ENCODE assay signal across 36 cellular contexts in the genomic region with DNA sequence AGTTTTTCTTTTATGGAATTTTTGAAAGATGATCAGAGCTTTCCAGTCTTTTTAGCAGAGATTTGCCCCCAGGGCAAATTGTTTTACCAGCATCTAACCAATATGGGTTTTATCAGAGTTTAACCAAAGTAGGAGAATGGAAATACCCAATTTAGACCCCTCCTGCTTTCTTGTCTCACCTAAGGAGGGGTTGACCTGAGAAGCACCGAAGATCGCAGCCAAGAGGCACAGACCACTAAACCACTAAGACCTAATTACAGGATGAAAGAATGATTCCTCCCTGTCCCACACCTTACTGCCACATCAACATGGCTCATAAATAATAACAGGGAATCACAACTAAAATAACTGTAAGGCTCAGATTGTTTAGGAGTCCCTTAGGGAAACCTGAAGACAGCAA.
DNase-seq lines count a peak whose midpoint lies in the region; ATAC-seq, FAIRE-seq and TF ChIP-seq lines count a peak whose summit lies in the region.
"Had no signal": no experiment of that assay in that cellular context is flagged by ENCODE, and none has a peak within 500 bp of the region (broad histone marks: within the 10 kb centered on the region; RNA-seq: fewer than 3 reads in every experiment).

No MANE protein-coding gene starts in this region.

- H3K27me3 Mint-ChIP-seq in GM23338 (ENCODE audit: insufficient read depth, low read depth, poor library complexity): peaks cover 2% of the 10 kb centered on the region
- no peaks in the 10 kb centered on the region for H3K27me3 Mint-ChIP-seq in astrocyte (ENCODE audit: low read depth, unreplicated experiment)
- no peaks in the 10 kb centered on the region for H3K27me3 Mint-ChIP-seq in central memory CD8-positive, alpha-beta T cell
- H3K27me3 Mint-ChIP-seq in effector memory CD8-positive, alpha-beta T cell: no peaks in the 10 kb centered on the region
- H3K27me3 Mint-ChIP-seq in activated naive CD8-positive, alpha-beta T cell treated with anti-CD3 and anti-CD28 coated beads, Interleukin-2, amount 50 U/mL, for 24 hours: no peaks in the 10 kb centered on the region
- H3K27me3 Mint-ChIP-seq: B cell; CD4-positive, alpha-beta memory T cell; CD4-positive, alpha-beta T cell; CD4-positive, CD25-positive, alpha-beta regulatory T cell; CD8-positive, alpha-beta memory T cell had no signal

- H3K4me3 Mint-ChIP-seq in GM23338: no peak overlapping the region
- H3K4me3 Mint-ChIP-seq in astrocyte (ENCODE audit: unreplicated experiment): no peak overlapping the region
- H3K4me3 Mint-ChIP-seq in central memory CD8-positive, alpha-beta T cell: no peak overlapping the region
- no peak overlapping the region for H3K4me3 Mint-ChIP-seq in effector memory CD8-positive, alpha-beta T cell
- H3K4me3 Mint-ChIP-seq in activated naive CD8-positive, alpha-beta T cell treated with anti-CD3 and anti-CD28 coated beads, Interleukin-2, amount 50 U/mL, for 24 hours: no peak overlapping the region
- H3K4me3 Mint-ChIP-seq: B cell; CD14-positive monocyte; CD4-positive, alpha-beta memory T cell; CD4-positive, alpha-beta T cell; CD4-positive, CD25-positive, alpha-beta regulatory T cell; CD8-positive, alpha-beta T cell had no signal

- DNase-seq in GM23338 (ENCODE audit: low spot score) (no peak), astrocyte (ENCODE audit: low read depth) (no peak), DMS 273 (lab: John Stamatoyannopoulos, UW; ENCODE audit: unreplicated experiment) (no peak)
- DNase-seq in central memory CD8-positive, alpha-beta T cell (ENCODE audit: low spot score in 2 of 2): no peak
- no peak for DNase-seq in effector memory CD8-positive, alpha-beta T cell
- DNase-seq in activated naive CD8-positive, alpha-beta T cell treated with anti-CD3 and anti-CD28 coated beads, Interleukin-2, amount 50 U/mL, for 24 hours: no peak
- DNase-seq: 8988T; ACHN; AML-193; BE2C; C1 segment of cervical spinal cord; Caco-2; Calu3; CD4-positive, alpha-beta memory T cell; CD4-positive, alpha-beta T cell; CD4-positive, CD25-positive, alpha-beta regulatory T cell; CD8-positive, alpha-beta memory T cell; CD8-positive, alpha-beta T cell; COR-L47; DMS 273 treated with DMSO at 0.1 percent for 48 hours; DMS153; DMS53; DMS79; DMS79 treated with DMSO at 0.1 percent for 48 hours; DND-41; EL had no signal

- H3K79me2 ChIP-seq in GM23338 (replicated peaks; ENCODE audit: insufficient read depth) (no peaks in the 10 kb centered on the region), astrocyte (ENCODE audit: insufficient read depth, low read length) (no peaks in the 10 kb centered on the region)

- H3K36me3 ChIP-seq in GM23338 (ENCODE audit: insufficient read depth): no peaks in the 10 kb centered on the region; the same call in 1 of the 2 replicates
- H3K36me3 ChIP-seq in astrocyte (ENCODE audit: insufficient read depth, low read length): no peaks in the 10 kb centered on the region

- peaks cover 22% of the 10 kb centered on the region for H3K4me1 Mint-ChIP-seq in GM23338
- no peaks in the 10 kb centered on the region for H3K4me1 Mint-ChIP-seq in astrocyte (ENCODE audit: low read depth, unreplicated experiment)
- H3K4me1 Mint-ChIP-seq in central memory CD8-positive, alpha-beta T cell: peaks cover 10% of the 10 kb centered on the region
- peaks cover 2 to 9% of the 10 kb centered on the region in 2 donors for H3K4me1 Mint-ChIP-seq in effector memory CD8-positive, alpha-beta T cell (ENCODE audit: low read depth in 2 of 2)
- no peaks in the 10 kb centered on the region for H3K4me1 Mint-ChIP-seq in activated naive CD8-positive, alpha-beta T cell treated with anti-CD3 and anti-CD28 coated beads, Interleukin-2, amount 50 U/mL, for 24 hours
- H3K4me1 Mint-ChIP-seq: B cell, CD14-positive monocyte had no signal

- peak overlapping the region; percentile 81 for H3K27ac Mint-ChIP-seq in GM23338
- no peak overlapping the region for H3K27ac Mint-ChIP-seq in astrocyte (ENCODE audit: unreplicated experiment)
- peak overlapping the region; percentile 20 for H3K27ac Mint-ChIP-seq in central memory CD8-positive, alpha-beta T cell (ENCODE audit: low read depth)
- H3K27ac Mint-ChIP-seq in effector memory CD8-positive, alpha-beta T cell: no peak overlapping the region
- no peak overlapping the region for H3K27ac Mint-ChIP-seq in activated naive CD8-positive, alpha-beta T cell treated with anti-CD3 and anti-CD28 coated beads, Interleukin-2, amount 50 U/mL, for 24 hours
- H3K27ac Mint-ChIP-seq: B cell; CD4-positive, alpha-beta T cell had no signal

- H3K4me2 ChIP-seq in GM23338 (no peak overlapping the region), astrocyte (ENCODE audit: low read length) (no peak overlapping the region)
- H3K4me2 ChIP-seq: A549; BLaER1; BLaER1 treated with 17β-estradiol and CSF1 and Interleukin-3, amounts not matched to agents 10 nM and 100 nM had no signal

- no peaks in the 10 kb centered on the region for H3K9me3 ChIP-seq in astrocyte (ENCODE audit: insufficient read depth, low read depth, low read length)
- H3K9me3 ChIP-seq: A549, BE2C, Caco-2 had no signal

- H3K9ac ChIP-seq in astrocyte (ENCODE audit: low read length): no peak overlapping the region
- H3K9ac ChIP-seq: BLaER1; BLaER1 treated with 17β-estradiol and CSF1 and Interleukin-3, amounts not matched to agents 10 nM and 100 nM had no signal

- no peaks in the 10 kb centered on the region for H4K20me1 ChIP-seq in GM23338 (replicated peaks; ENCODE audit: insufficient read depth)
- H4K20me1 ChIP-seq in astrocyte (ENCODE audit: insufficient read depth, low read length): no peaks in the 10 kb centered on the region
- H4K20me1 ChIP-seq: BLaER1; BLaER1 treated with 17β-estradiol and CSF1 and Interleukin-3, amounts not matched to agents 10 nM and 100 nM had no signal

- no peaks in the 10 kb centered on the region for H3F3A ChIP-seq in GM23338 (replicated peaks; ENCODE audit: low read depth)

- peak; percentile 32 for FAIRE-seq in astrocyte (lab: Jason Lieb, UNC)
- FAIRE-seq: A549, D721Med had no signal

- no peak overlapping the region for H3K27ac ChIP-seq in GM23338 (ENCODE audit: low read depth)
- no peak overlapping the region for H3K27ac ChIP-seq in astrocyte (ENCODE audit: low read depth, low read length)
- H3K27ac ChIP-seq: 22Rv1; A549; BLaER1; BLaER1 treated with 17β-estradiol and CSF1 and Interleukin-3, amounts not matched to agents 10 nM and 100 nM; C4-2B had no signal

- ATAC-seq in GM23338: no peak
- no peak for ATAC-seq in central memory CD8-positive, alpha-beta T cell (replicated peaks; ENCODE audit: extremely low read depth, poor library complexity, severe bottlenecking)
- ATAC-seq in effector memory CD8-positive, alpha-beta T cell (replicated peaks): peak; percentile 66
- ATAC-seq in activated naive CD8-positive, alpha-beta T cell treated with anti-CD3 and anti-CD28 coated beads, Interleukin-2, amount 50 U/mL, for 24 hours: no peak
- ATAC-seq in GM18520 (IDR thresholded peaks at IDR 0.05; ENCODE audit: unreplicated experiment): no peak
- no peak for ATAC-seq in HG03045 (IDR thresholded peaks at IDR 0.05; ENCODE audit: unreplicated experiment)
- ATAC-seq: A549; CD8-positive, alpha-beta T cell had no signal

- TF ChIP-seq CTCF in GM23338 (conservative IDR thresholded peaks at IDR 0.05; ENCODE audit: low read depth in 2 of 2) (no peak), astrocyte (IDR thresholded peaks at IDR 0.05; ENCODE audit: insufficient read depth, low read depth, low read length) (no peak)

- no peaks in the 10 kb centered on the region for H3K27me3 ChIP-seq in GM23338 (ENCODE audit: insufficient read depth)
- H3K27me3 ChIP-seq in astrocyte (ENCODE audit: insufficient read depth, low read length): no peaks in the 10 kb centered on the region
- H3K27me3 ChIP-seq: BE2C; BLaER1; BLaER1 treated with 17β-estradiol and CSF1 and Interleukin-3, amounts not matched to agents 10 nM and 100 nM had no signal

- peaks cover 43% of the 10 kb centered on the region for H3K36me3 Mint-ChIP-seq in GM23338 (ENCODE audit: low read depth)
- peaks cover 34% of the 10 kb centered on the region for H3K36me3 Mint-ChIP-seq in astrocyte (ENCODE audit: low read depth, unreplicated experiment)
- H3K36me3 Mint-ChIP-seq in central memory CD8-positive, alpha-beta T cell (ENCODE audit: insufficient read depth): peaks cover 9% of the 10 kb centered on the region
- peaks cover 9% of the 10 kb centered on the region for H3K36me3 Mint-ChIP-seq in effector memory CD8-positive, alpha-beta T cell (ENCODE audit: insufficient read depth)
- H3K36me3 Mint-ChIP-seq in activated naive CD8-positive, alpha-beta T cell treated with anti-CD3 and anti-CD28 coated beads, Interleukin-2, amount 50 U/mL, for 24 hours (ENCODE audit: low read depth): peaks cover 56% of the 10 kb centered on the region

- no peaks in the 10 kb centered on the region for H3K9me2 ChIP-seq in GM23338 (ENCODE audit: insufficient read depth)

- H3K9me3 Mint-ChIP-seq in GM23338 (no peaks in the 10 kb centered on the region), astrocyte (ENCODE audit: unreplicated experiment) (no peaks in the 10 kb centered on the region)
- H3K9me3 Mint-ChIP-seq in central memory CD8-positive, alpha-beta T cell: no peaks in the 10 kb centered on the region
- peaks cover 0 to 3% of the 10 kb centered on the region in 2 donors for H3K9me3 Mint-ChIP-seq in effector memory CD8-positive, alpha-beta T cell
- H3K9me3 Mint-ChIP-seq in activated naive CD8-positive, alpha-beta T cell treated with anti-CD3 and anti-CD28 coated beads, Interleukin-2, amount 50 U/mL, for 24 hours: peaks cover 15% of the 10 kb centered on the region

- no peak overlapping the region for H3K4me3 ChIP-seq in GM23338
- H3K4me3 ChIP-seq in astrocyte (ENCODE audit: insufficient read depth, low read depth, low read length): no peak overlapping the region
- H3K4me3 ChIP-seq: A549; BLaER1; BLaER1 treated with 17β-estradiol and CSF1 and Interleukin-3, amounts not matched to agents 10 nM and 100 nM had no signal

- H3K4me1 ChIP-seq in GM23338 (ENCODE audit: insufficient read depth): peaks cover 28% of the 10 kb centered on the region
- H3K4me1 ChIP-seq in astrocyte (ENCODE audit: insufficient read depth, low read length): no peaks in the 10 kb centered on the region
- H3K4me1 ChIP-seq: A549; BE2C; BLaER1; BLaER1 treated with 17β-estradiol and CSF1 and Interleukin-3, amounts not matched to agents 10 nM and 100 nM; Caco-2 had no signal

- H2AFZ ChIP-seq in GM23338 (no peak overlapping the region), astrocyte (ENCODE audit: low read depth, low read length) (no peak overlapping the region)

Comparison
In these comparisons a context has a peak if more than half of its experiments do, and no peak if none do; other contexts are left out.
1. H3K27ac Mint-ChIP-seq: peak in GM23338 (single experiment) and central memory CD8-positive, alpha-beta T cell (single experiment); none in astrocyte (single experiment), effector memory CD8-positive, alpha-beta T cell (0 of 2) and activated naive CD8-positive, alpha-beta T cell treated with anti-CD3 and anti-CD28 coated beads, Interleukin-2, amount 50 U/mL, for 24 hours (single experiment).